31 cellular contexts compared by ENCODE assay signal in genomic region chr6:33174784-33175183, GRCh38.
"Had no signal": no experiment of that assay in that cellular context is flagged by ENCODE, and none has a peak within 500 bp of the region (broad histone marks: within the 10 kb centered on the region; RNA-seq: fewer than 3 reads in every experiment).

No MANE protein-coding gene starts in this region.

- H3K27ac ChIP-seq: VCaP had no signal

- ATAC-seq: activated naive CD8-positive, alpha-beta T cell treated with anti-CD3 and anti-CD28 coated beads, Interleukin-2, amount 50 U/mL, for 24 hours; activated T-cell treated with anti-CD3 and anti-CD28 coated beads, Interleukin-2, amount 50 U/mL, for 4 hours; Panc1; Right ventricle myocardium inferior; SK-N-SH treated with all-trans-retinoic acid at 6 μM for 48 hours; T-cell had no signal

- FAIRE-seq: bronchial epithelial cell, K562 had no signal

- H3K4me3 ChIP-seq: K562 had no signal

- DNase-seq: activated B cell treated with CpG ODN at 0.5 μM for 24 hours; activated CD4-positive, alpha-beta memory T cell treated with anti-CD3 and anti-CD28 coated beads for 36 hours; activated CD4-positive, alpha-beta T cell treated with anti-CD3 and anti-CD28 coated beads for 4 hours; activated CD4-positive, alpha-beta T cell treated with anti-CD3 and anti-CD28 coated beads, Interleukin-2, amount 50 U/mL, for 1 hour; activated CD4-positive, CD25-positive, alpha-beta regulatory T cell treated with anti-CD3 and anti-CD28 coated beads, Interleukin-2, amount 50 U/mL, for 72 hours; activated CD8-positive, alpha-beta memory T cell treated with anti-CD3 and anti-CD28 coated beads, Interleukin-2, amount 50 U/mL, for 4 hours; activated effector memory CD4-positive, alpha-beta T cell treated with Interleukin-2 at 50 U/mL for 16 hours; activated naive CD4-positive, alpha-beta T cell treated with anti-CD3 and anti-CD28 coated beads, Interleukin-2, amount 10 ng/mL, durations not matched to agents 7 days and 5 days; activated naive CD8-positive, alpha-beta T cell treated with anti-CD3 and anti-CD28 coated beads, Interleukin-2, amount 50 U/mL, for 24 hours; activated T-cell treated with anti-CD3 and anti-CD28 coated beads for 4 hours; activated T-cell treated with anti-CD3 and anti-CD28 coated beads, Interleukin-2, amount 50 U/mL, for 4 hours; anterior cingulate cortex; caudate nucleus; Karpas-422; NCI-H1048; NCI-H1105 treated with DMSO at 0.1 percent for 48 hours; NCI-H1436 treated with DMSO at 0.1 percent for 48 hours; NCI-H1694 treated with DMSO at 0.1 percent for 48 hours; NCI-H2029; NCI-H345; NCI-H524 treated with DMSO at 0.1 percent for 48 hours; SIG-M5; T-cell; T-helper 2 cell; T-helper 9 cell had no signal
